Comparison of ENCODE assay signal across 8 cellular contexts in genomic region chr3:194632211-194632982, GRCh38. TPM values are rescaled to one million over a fixed set of nuclear protein-coding genes. Genes with fewer than 3 reads are reported as not detected.
DNase-seq lines count a peak whose midpoint lies in the region; ATAC-seq and TF ChIP-seq lines count a peak whose summit lies in the region.

No MANE protein-coding gene starts in this region.

- H3K36me3 ChIP-seq in breast epithelium (no peaks in the 10 kb centered on the region), suprapubic skin (peaks cover 10% of the 10 kb centered on the region)

- 54% methylated on average over 11 of the region's 17 CpGs for WGBS in suprapubic skin

- no peak for TF ChIP-seq CTCF in NB4 (IDR thresholded peaks at IDR 0.05; ENCODE audit: low read depth, low read length)
- TF ChIP-seq CTCF in breast epithelium (IDR thresholded peaks at IDR 0.05) = no peak
- no peak for TF ChIP-seq CTCF in suprapubic skin (IDR thresholded peaks at IDR 0.05)

- intact Hi-C loops in breast epithelium (cut with DNase I; ENCODE audit: low total_unique reads) (no loop called here), left colon (cut with DNase I, micrococcal nuclease) (no loop called here)

- H3K9me3 ChIP-seq in breast epithelium = no peaks in the 10 kb centered on the region
- H3K9me3 ChIP-seq in suprapubic skin = no peaks in the 10 kb centered on the region

- H3K4me1 ChIP-seq in breast epithelium (no peaks in the 10 kb centered on the region), suprapubic skin (peaks cover 16% of the 10 kb centered on the region)

- DNase-seq in activated CD8-positive, alpha-beta memory T cell treated with anti-CD3 and anti-CD28 coated beads for 24 hours = peak; percentile 60
- DNase-seq in activated CD8-positive, alpha-beta memory T cell treated with anti-CD3 and anti-CD28 coated beads, Interleukin-2, amount 50 U/mL, for 4 hours = no peak
- DNase-seq in NB4 (ENCODE audit: low read depth) (no peak), breast epithelium (ENCODE audit: low spot score in 2 of 2) (no peak), left colon (peak; percentile 79 to 82), suprapubic skin (ENCODE audit: low spot score in 2 of 2) (no peak), pons (ENCODE audit: low spot score) (no peak)

- no peak for TF ChIP-seq EP300 in suprapubic skin (IDR thresholded peaks at IDR 0.05)

- ATAC-seq in left colon = peak; percentile 64
- no peak for ATAC-seq in HG02840 (IDR thresholded peaks at IDR 0.05; ENCODE audit: low FRiP score, unreplicated experiment)

- peak overlapping the region; percentile 72 for H3K4me3 ChIP-seq in NB4 (ENCODE audit: low read depth, low read length)
- peak overlapping the region; percentile 56 to 88 (median 72) for H3K4me3 ChIP-seq in breast epithelium
- peak overlapping the region; percentile 78 for H3K4me3 ChIP-seq in suprapubic skin

- no peak for TF ChIP-seq POLR2A in NB4 (IDR thresholded peaks at IDR 0.05; ENCODE audit: extremely low read depth, insufficient read length)
- no peak for TF ChIP-seq POLR2A in breast epithelium (IDR thresholded peaks at IDR 0.05)
- no peak for TF ChIP-seq POLR2A in suprapubic skin (IDR thresholded peaks at IDR 0.05)

- H3K27me3 ChIP-seq in breast epithelium (no peaks in the 10 kb centered on the region), suprapubic skin (no peaks in the 10 kb centered on the region)

- H3K27ac ChIP-seq in breast epithelium (peak overlapping the region; percentile 69 to 89), suprapubic skin (no peak overlapping the region)

RNA-seq across cellular contexts. Expression of gene TMEM44, which starts 0.8 kb away (rescaled TPM):
- total RNA-seq in breast epithelium (10 to 100 TPM in 1 of 3 donors, 1 to 10 TPM in 2; 9.4 to 12.8 (median 9.6) TPM), left colon (10 to 100 TPM; 46.1 to 68.2 TPM), suprapubic skin (1 to 10 TPM; 1.5 to 8.2 (median 4.7) TPM)

RNA-seq across cellular contexts. Expression of gene LSG1, which starts 39.6 kb away (rescaled TPM):
- total RNA-seq in breast epithelium = 10 to 100 TPM; 34.9 to 62.3 (median 57.0) TPM
- 10 to 100 TPM; 31.3 to 42.7 TPM for total RNA-seq in left colon
- 10 to 100 TPM; 51.7 to 86.5 (median 56.6) TPM for total RNA-seq in suprapubic skin

RNA-seq across cellular contexts. Expression of gene FAM43A, which starts 53.3 kb away (rescaled TPM):
- total RNA-seq in breast epithelium (10 to 100 TPM; 10.1 to 16.7 (median 15.5) TPM), left colon (10 to 100 TPM; 29.1 to 73.4 TPM), suprapubic skin (10 to 100 TPM in 3 of 4 donors, 1 to 10 TPM in 1; 9.3 to 60.9 (median 26.9) TPM)

Comparison
In these comparisons a context has a peak if more than half of its experiments do, and no peak if none do; other contexts are left out.
1. DNase-seq: peak in activated CD8-positive, alpha-beta memory T cell treated with anti-CD3 and anti-CD28 coated beads for 24 hours (single experiment) and left colon (2 of 2); none in activated CD8-positive, alpha-beta memory T cell treated with anti-CD3 and anti-CD28 coated beads, Interleukin-2, amount 50 U/mL, for 4 hours (single experiment), NB4 (single experiment), breast epithelium (0 of 2), suprapubic skin (0 of 2) and pons (single experiment).
2. Peak in every context shown above with its lines, with median percentiles within 50 percentile points of each other: H3K4me3 ChIP-seq.